Comparison of ENCODE assay signal across 1 cellular context in the genomic region with DNA sequence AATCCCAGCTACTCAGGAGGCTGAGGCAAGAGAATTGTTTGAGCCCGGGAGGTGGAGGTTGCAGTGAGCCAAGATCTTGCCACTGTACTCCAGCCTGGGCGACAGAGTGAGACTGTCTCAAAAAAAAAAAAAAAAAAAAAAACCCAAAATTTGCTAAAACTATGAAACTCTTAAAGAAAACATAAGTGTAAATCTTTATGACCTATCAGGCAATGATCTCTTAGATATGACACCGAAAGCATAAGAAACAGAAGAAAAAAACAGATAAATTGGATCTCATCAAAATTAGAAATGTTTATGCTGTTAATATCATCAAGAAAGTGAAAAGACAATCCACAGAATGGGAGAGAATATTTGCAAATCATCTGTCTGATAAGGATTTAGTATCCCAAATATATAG.
TF ChIP-seq lines count a peak whose summit lies in the region.

No MANE protein-coding gene starts in this region.

TF ChIP-seq in HepG2, 621 proteins besides CTCF, POLR2A, EP300 and RAD21:
- TF ChIP-seq KMT2A (CRISPR knock-in tag; IDR thresholded peaks at IDR 0.05) = no peak
- no peak for TF ChIP-seq ZNF775 (CRISPR knock-in tag; IDR thresholded peaks at IDR 0.05; ENCODE audit: borderline replicate concordance)
- TF ChIP-seq NFYB (CRISPR knock-in tag; IDR thresholded peaks at IDR 0.05) = no peak
- no peak for TF ChIP-seq KAT7 (CRISPR knock-in tag; IDR thresholded peaks at IDR 0.05; ENCODE audit: borderline replicate concordance)
- no peak for TF ChIP-seq TCF7L2 (IDR thresholded peaks at IDR 0.05; ENCODE audit: low read depth, low read length)
- no peak for TF ChIP-seq ZNF629 (CRISPR knock-in tag; conservative IDR thresholded peaks at IDR 0.05)
- no peak for TF ChIP-seq ZKSCAN1 (IDR thresholded peaks at IDR 0.05; ENCODE audit: low read length)
- no peak for TF ChIP-seq BHLHE40 (IDR thresholded peaks at IDR 0.05; ENCODE audit: low read length)
- no peak for TF ChIP-seq ZNF225 (CRISPR knock-in tag; IDR thresholded peaks at IDR 0.05)
- TF ChIP-seq ZNF496 (CRISPR knock-in tag; IDR thresholded peaks at IDR 0.05; ENCODE audit: insufficient replicate concordance) = no peak
- TF ChIP-seq, protein P1, sequence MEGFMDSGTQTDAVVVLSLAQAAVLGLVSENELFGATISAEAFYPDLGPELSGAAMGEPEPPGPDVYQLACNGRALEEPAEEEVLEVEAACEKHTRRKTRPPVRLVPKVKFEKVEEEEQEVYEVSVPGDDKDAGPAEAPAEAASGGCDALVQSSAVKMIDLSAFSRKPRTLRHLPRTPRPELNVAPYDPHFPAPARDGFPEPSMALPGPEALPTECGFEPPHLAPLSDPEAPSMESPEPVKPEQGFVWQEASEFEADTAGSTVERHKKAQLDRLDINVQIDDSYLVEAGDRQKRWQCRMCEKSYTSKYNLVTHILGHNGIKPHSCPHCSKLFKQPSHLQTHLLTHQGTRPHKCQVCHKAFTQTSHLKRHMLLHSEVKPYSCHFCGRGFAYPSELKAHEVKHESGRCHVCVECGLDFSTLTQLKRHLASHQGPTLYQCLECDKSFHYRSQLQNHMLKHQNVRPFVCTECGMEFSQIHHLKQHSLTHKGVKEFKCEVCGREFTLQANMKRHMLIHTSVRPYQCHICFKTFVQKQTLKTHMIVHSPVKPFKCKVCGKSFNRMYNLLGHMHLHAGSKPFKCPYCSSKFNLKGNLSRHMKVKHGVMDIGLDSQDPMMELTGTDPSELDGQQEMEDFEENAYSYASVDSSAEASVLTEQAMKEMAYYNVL (CRISPR knock-in tag; IDR thresholded peaks at IDR 0.05; ENCODE audit: borderline replicate concordance) = no peak
- TF ChIP-seq ZNF782 (CRISPR knock-in tag; IDR thresholded peaks at IDR 0.05; ENCODE audit: borderline replicate concordance) = no peak
- no peak for TF ChIP-seq STAG1 (CRISPR knock-in tag; IDR thresholded peaks at IDR 0.05)
